Comparison of ENCODE assay signal across 8 cellular contexts in the genomic region with DNA sequence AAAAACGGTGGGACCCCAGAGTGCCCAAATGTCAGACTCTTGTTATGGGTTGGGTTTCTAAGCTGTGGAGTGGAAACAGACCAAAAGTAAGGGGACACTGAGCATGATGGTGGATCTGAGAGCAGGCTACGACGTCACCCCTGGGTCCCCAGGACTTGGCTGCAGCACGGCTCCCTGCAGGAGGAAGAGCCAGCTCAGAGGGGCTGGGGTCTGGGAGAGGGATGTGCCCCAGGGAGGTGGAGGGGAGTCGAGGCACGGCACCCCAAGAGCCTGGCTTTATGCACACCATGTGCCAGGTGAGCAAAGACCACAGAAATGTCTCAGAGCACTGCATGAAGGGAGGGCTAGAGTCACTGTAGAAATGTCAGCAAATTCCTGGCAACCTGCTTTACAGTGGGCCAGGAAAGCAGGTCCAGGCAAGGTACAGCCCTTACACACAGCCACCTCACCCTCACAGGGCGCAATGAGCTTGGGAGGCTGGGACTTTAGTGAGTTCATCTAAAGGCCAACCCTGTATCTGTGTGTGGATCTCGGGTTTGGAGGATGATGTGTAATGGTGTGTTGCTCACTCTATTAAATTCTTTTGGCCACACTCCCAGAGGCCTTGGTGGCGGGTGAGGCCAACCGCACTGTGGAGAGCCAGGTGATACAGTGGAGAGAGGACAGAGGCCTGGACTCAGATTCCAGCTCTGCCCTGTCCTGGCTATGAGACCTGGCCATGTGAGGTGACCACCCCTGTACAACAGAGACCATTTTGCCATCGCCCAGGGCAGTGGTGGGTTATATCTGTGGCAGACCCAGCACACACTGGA. TPM values are rescaled to one million over a fixed set of nuclear protein-coding genes. Genes with fewer than 3 reads are reported as not detected.
DNase-seq lines count a peak whose midpoint lies in the region; ATAC-seq and TF ChIP-seq lines count a peak whose summit lies in the region.

No MANE protein-coding gene starts in this region.

- H3K36me3 ChIP-seq in BJ (ENCODE audit: control insufficient read depth, insufficient read depth, low read length) (peaks cover 6% of the 10 kb centered on the region), A673 (ENCODE audit: insufficient read depth, low read length, poor library complexity, severe bottlenecking) (no peaks in the 10 kb centered on the region)

- H3K9me3 ChIP-seq in T-helper 17 cell (ENCODE audit: control insufficient read depth, low read length, poor library complexity, severe bottlenecking) (no peaks in the 10 kb centered on the region), A673 (ENCODE audit: low read depth, low read length, poor library complexity, severe bottlenecking) (no peaks in the 10 kb centered on the region)

- H3K4me3 Mint-ChIP-seq in nephron = no peak overlapping the region
- no peak overlapping the region for H3K4me3 Mint-ChIP-seq in T-helper 17 cell

- no TSS peak for BruUV-seq in A673 (replicated peaks; lab: Mats Ljungman, UMichigan)

- H3K27ac Mint-ChIP-seq in nephron (peak overlapping the region in 2 of 3 experiments; percentile 71 to 81), T-helper 17 cell (no peak overlapping the region)

- intact Hi-C loops in A673 (cut with micrococcal nuclease; ENCODE audit: unreplicated experiment) = no loop called here

- CTCF ChIA-PET in BJ (lab: Yijun Ruan, JAX) = interaction anchor here (0.6 to 1.6 kb wide), 4 partner anchors 9 to 254 kb away, joined by 3 to 4 read pairs (median 4); no protein-coding TSS in a partner anchor
- CTCF ChIA-PET in A673 (lab: Charles Lee) = no interaction called here

- H3K36me3 Mint-ChIP-seq in nephron (ENCODE audit: low read depth) (no peaks in the 10 kb centered on the region), T-helper 17 cell (ENCODE audit: low read depth) (peaks cover 4% of the 10 kb centered on the region)

- no peaks in the 10 kb centered on the region for H3K9me3 Mint-ChIP-seq in nephron

- H3K4me3 ChIP-seq in BJ (ENCODE audit: low read depth, low read length) (no peak overlapping the region), LNCaP clone FGC (ENCODE audit: low read depth, low read length) (no peak overlapping the region), cardiac fibroblast (replicated peaks in 1 of 2; ENCODE audit: low read depth in 2 of 2, low read length in 2 of 2) (no peak overlapping the region), A673 (ENCODE audit: low read depth, low read length, poor library complexity, severe bottlenecking) (no peak overlapping the region)

- DNase-seq in BJ (ENCODE audit: low read depth) = peak; percentile 87
- DNase-seq in LNCaP clone FGC (ENCODE audit: low read depth) = peak; percentile 100
- peak; percentile 71 to 86 for DNase-seq in cardiac fibroblast (ENCODE audit: low read depth in 2 of 2)
- no peak for DNase-seq in T-helper 17 cell
- DNase-seq in activated CD4-positive, alpha-beta T cell treated with anti-CD3 and anti-CD28 coated beads, Interleukin-2, amount 50 U/mL, for 48 hours = no peak
- no peak for DNase-seq in A673 (ENCODE audit: low spot score)
- DNase-seq in NCI-H1048 (lab: John Stamatoyannopoulos, UW) = no peak

- no peak for ATAC-seq in T-helper 17 cell

- H3K4me1 Mint-ChIP-seq in nephron (peaks cover 28% of the 10 kb centered on the region), T-helper 17 cell (peaks cover 13% of the 10 kb centered on the region)

- H3K4me1 ChIP-seq in A673 (ENCODE audit: insufficient read depth, low read length, poor library complexity, severe bottlenecking) = no peaks in the 10 kb centered on the region

- H3K27ac ChIP-seq in A673 (ENCODE audit: low read depth, low read length, poor library complexity, severe bottlenecking) = no peak overlapping the region

- TF ChIP-seq CTCF in BJ (IDR thresholded peaks at IDR 0.05; ENCODE audit: insufficient read depth, low read depth, low read length) = no peak
- TF ChIP-seq CTCF in LNCaP clone FGC (IDR thresholded peaks at IDR 0.05; ENCODE audit: control insufficient read depth, extremely low read depth, insufficient read depth) = no peak
- TF ChIP-seq CTCF in cardiac fibroblast (IDR thresholded peaks at IDR 0.05; ENCODE audit: low read depth, low read length) = no peak
- TF ChIP-seq CTCF in nephron (IDR thresholded peaks at IDR 0.05; ENCODE audit: unreplicated experiment in 3 of 3) = no peak
- TF ChIP-seq CTCF in A673 (conservative IDR thresholded peaks at IDR 0.05; ENCODE audit: low read depth, low read length) = no peak

- H3K27me3 Mint-ChIP-seq in nephron (ENCODE audit: low read depth) = peaks cover 3% of the 10 kb centered on the region
- no peaks in the 10 kb centered on the region for H3K27me3 Mint-ChIP-seq in T-helper 17 cell

- POLR2A ChIA-PET in BJ (lab: Charles Lee) = no interaction called here
- POLR2A ChIA-PET in A673 (lab: Charles Lee; ENCODE audit: low non-redundant PET) = no interaction called here

- H3K27me3 ChIP-seq in BJ (ENCODE audit: control insufficient read depth, insufficient read depth, low read length) = peaks cover 4% of the 10 kb centered on the region; the same call in 1 of the 2 replicates
- no peaks in the 10 kb centered on the region for H3K27me3 ChIP-seq in A673 (replicated peaks; ENCODE audit: insufficient read depth, low read depth, low read length, poor library complexity)

RNA-seq across cellular contexts. Expression of a gene that starts 14.1 kb away (rescaled TPM):
- polyA plus RNA-seq in BJ (2011; rRNA removed) = 30.9 and 40.2 TPM in 2 replicates
- 7.5 and 10.2 TPM in 2 replicates for polyA minus RNA-seq in BJ (2011; rRNA and poly(A)+ RNA removed)
- 100 to 1,000 TPM; 109 to 116 TPM for total RNA-seq in T-helper 17 cell
- 2.2 and 3.6 TPM in 2 replicates for total RNA-seq in A673 (2021)

RNA-seq across cellular contexts. Expression of a gene that starts 58.1 kb away (rescaled TPM):
- 199 and 373 TPM in 2 replicates for polyA plus RNA-seq in BJ (2011; rRNA removed)
- polyA minus RNA-seq in BJ (2011; rRNA and poly(A)+ RNA removed) = 57.2 and 57.7 TPM in 2 replicates
- total RNA-seq in T-helper 17 cell = 100 to 1,000 TPM; 373 to 376 TPM
- 428 and 451 TPM in 2 replicates for total RNA-seq in A673 (2021)

Comparison
In these comparisons a context has a peak if more than half of its experiments do, and no peak if none do; other contexts are left out.
1. DNase-seq: peak in BJ (single experiment), LNCaP clone FGC (single experiment) and cardiac fibroblast (2 of 2); none in T-helper 17 cell (0 of 3), activated CD4-positive, alpha-beta T cell treated with anti-CD3 and anti-CD28 coated beads, Interleukin-2, amount 50 U/mL, for 48 hours (0 of 2), A673 (single experiment) and NCI-H1048 (single experiment).
2. RNA of a gene that starts 14.1 kb away (total RNA-seq): 109 to 116 TPM in T-helper 17 cell; 2.2 to 3.6 TPM in A673; every median in the first group is over 10 times any median in the second.